ENCODE assay signal across 10 cellular contexts in genomic region chr2:121595012-121595891, GRCh38. TPM values are rescaled to one million over a fixed set of nuclear protein-coding genes. Genes with fewer than 3 reads are reported as not detected.
DNase-seq lines count a peak whose midpoint lies in the region; ATAC-seq and TF ChIP-seq lines count a peak whose summit lies in the region.
"Had no signal": no experiment of that assay in that cellular context is flagged by ENCODE, and none has a peak within 500 bp of the region (broad histone marks: within the 10 kb centered on the region; RNA-seq: fewer than 3 reads in every experiment).

No MANE protein-coding gene starts in this region.

- H4K20me1 ChIP-seq in IMR-90 (ENCODE audit: insufficient read depth, low read length), result peaks cover 16% of the 10 kb centered on the region; the same call in 1 of the 2 replicates

- H2BK15ac ChIP-seq in IMR-90 (ENCODE audit: low read depth, low read length), result no peak overlapping the region

- no peak overlapping the region for H4K91ac ChIP-seq in IMR-90 (ENCODE audit: insufficient read depth, low read depth, low read length)

- H3K36me3 Mint-ChIP-seq in activated CD4-positive, alpha-beta T cell treated with anti-CD3 and anti-CD28 coated beads for 36 hours (ENCODE audit: low read depth), result peaks cover 7% of the 10 kb centered on the region
- H3K36me3 Mint-ChIP-seq in progenitor cell of endocrine pancreas (ENCODE audit: insufficient read depth) (peaks cover 6% of the 10 kb centered on the region), WTC11 (0 out of 2 replicates have a peak, but pooled peaks cover 2% of the 10 kb centered on the region)

- H3K27me3 ChIP-seq in IMR-90 (ENCODE audit: control insufficient read depth, insufficient read depth, low read length), result no peaks in the 10 kb centered on the region
- H3K27me3 ChIP-seq: transverse colon had no signal

- H3K27ac ChIP-seq in IMR-90 (ENCODE audit: insufficient read depth, low read length), result no peak overlapping the region
- peak overlapping the region; percentile 9 for H3K27ac ChIP-seq in caudate nucleus (ENCODE audit: low read depth, low read length)

- peak overlapping the region; percentile 29; the same call in 1 of the 2 replicates for H3K23ac ChIP-seq in IMR-90 (ENCODE audit: low read depth, low read length)

- H2BK120ac ChIP-seq in IMR-90 (ENCODE audit: low read depth, low read length), result no peak overlapping the region

- no peak overlapping the region for H3K4me2 ChIP-seq in IMR-90 (ENCODE audit: low read depth, low read length)

- no CpG with 5 or more reads among the region's 6 CpGs for WGBS in IMR-90 (ENCODE audit: extremely low coverage in 2 of 2, insufficient read length in 1 of 2), 2 experiments

- peaks cover 2% of the 10 kb centered on the region; the same call in 1 of the 2 replicates for H3K36me3 ChIP-seq in IMR-90 (ENCODE audit: control insufficient read depth, insufficient read depth, low read length)
- H3K36me3 ChIP-seq: transverse colon had no signal

- H3K9me1 ChIP-seq in IMR-90 (ENCODE audit: insufficient read depth, low read length), result peaks cover 6% of the 10 kb centered on the region

- no peak overlapping the region for H2AK5ac ChIP-seq in IMR-90 (ENCODE audit: low read depth, low read length)

- peaks cover 44% of the 10 kb centered on the region for H3K4me1 Mint-ChIP-seq in activated CD4-positive, alpha-beta T cell treated with anti-CD3 and anti-CD28 coated beads for 36 hours
- H3K4me1 Mint-ChIP-seq in progenitor cell of endocrine pancreas (ENCODE audit: low read depth) (peaks cover 23% of the 10 kb centered on the region), WTC11 (peaks cover 12% of the 10 kb centered on the region)

- no peak overlapping the region for H2AFZ ChIP-seq in IMR-90 (replicated peaks; ENCODE audit: low read length, poor library complexity)

- TF ChIP-seq POLR2A in IMR-90 (IDR thresholded peaks at IDR 0.05; ENCODE audit: low read depth, low read length), result no peak

- no peak for TF ChIP-seq RAD21 in IMR-90 (IDR thresholded peaks at IDR 0.05; ENCODE audit: low read length)

- no peak overlapping the region; the same call in 1 of the 2 replicates for H3K18ac ChIP-seq in IMR-90 (ENCODE audit: low read depth, low read length)

- no peaks in the 10 kb centered on the region for H3K27me3 Mint-ChIP-seq in activated CD4-positive, alpha-beta T cell treated with anti-CD3 and anti-CD28 coated beads for 36 hours
- no peaks in the 10 kb centered on the region for H3K27me3 Mint-ChIP-seq in progenitor cell of endocrine pancreas
- no peaks in the 10 kb centered on the region for H3K27me3 Mint-ChIP-seq in WTC11 (ENCODE audit: low read depth)
- H3K27me3 Mint-ChIP-seq: IgD-negative memory B cell had no signal

- H2AK9ac ChIP-seq in IMR-90 (replicated peaks; ENCODE audit: low read depth, low read length, poor library complexity), result no peak overlapping the region

- peak overlapping the region; percentile 88 for H3K27ac Mint-ChIP-seq in activated CD4-positive, alpha-beta T cell treated with anti-CD3 and anti-CD28 coated beads for 36 hours
- peak overlapping the region; percentile 78 for H3K27ac Mint-ChIP-seq in progenitor cell of endocrine pancreas
- H3K27ac Mint-ChIP-seq in WTC11, result no peak overlapping the region; the same call in 1 of the 2 replicates

- H3K9me3 Mint-ChIP-seq in activated CD4-positive, alpha-beta T cell treated with anti-CD3 and anti-CD28 coated beads for 36 hours (ENCODE audit: low read depth), result no peaks in the 10 kb centered on the region
- H3K9me3 Mint-ChIP-seq in progenitor cell of endocrine pancreas (ENCODE audit: low read depth), result no peaks in the 10 kb centered on the region
- no peaks in the 10 kb centered on the region for H3K9me3 Mint-ChIP-seq in WTC11
- H3K9me3 Mint-ChIP-seq: IgD-negative memory B cell had no signal

- H3K4me1 ChIP-seq in IMR-90 (ENCODE audit: control insufficient read depth, insufficient read depth, low read length), result peaks cover 5% of the 10 kb centered on the region

- H3K9ac ChIP-seq in IMR-90 (ENCODE audit: low read depth, low read length), result no peak overlapping the region; the same call in 1 of the 2 replicates

- BruUV-seq in IMR-90 (replicated peaks; lab: Mats Ljungman, UMichigan), result no TSS peak

- CTCF ChIA-PET in activated CD4-positive, alpha-beta T cell treated with anti-CD3 and anti-CD28 coated beads for 36 hours (lab: Charles Lee), result interaction anchor here (0.9 to 1.3 kb wide), 4 partner anchors 10 to 193 kb away, joined by 3 read pairs; no protein-coding TSS in a partner anchor
- CTCF ChIA-PET in IMR-90 (lab: Yijun Ruan, JAX) (interaction anchor here (0.6 to 1.4 kb wide), 2 partner anchors 63 to 70 kb away, joined by 4 to 5 read pairs; no protein-coding TSS in a partner anchor), WTC11 (lab: Charles Lee) (interaction anchor here (1.7 kb wide), 1 partner anchor 9 kb away, joined by 4 read pairs; no protein-coding TSS in a partner anchor)

- no peak overlapping the region for H2BK20ac ChIP-seq in IMR-90 (ENCODE audit: low read depth, low read length)

- dilution Hi-C loops in IMR-90 (cut with HindIII; ENCODE audit: low sequenced_read_pairs, unreplicated experiment), result no loop called here

- H3K79me1 ChIP-seq in IMR-90 (ENCODE audit: low read depth in 1 of 2, low read length in 2 of 2), result peaks cover 23 to 49% of the 10 kb centered on the region in 2 experiments

- no peak overlapping the region for H4K8ac ChIP-seq in IMR-90 (ENCODE audit: low read depth in 2 of 2, low read length in 2 of 2)

- H3K4me3 Mint-ChIP-seq in activated CD4-positive, alpha-beta T cell treated with anti-CD3 and anti-CD28 coated beads for 36 hours, result no peak overlapping the region
- H3K4me3 Mint-ChIP-seq in progenitor cell of endocrine pancreas (ENCODE audit: low read depth) (no peak overlapping the region), WTC11 (no peak overlapping the region)

- H3K4me3 ChIP-seq in IMR-90 (ENCODE audit: insufficient read depth, low read depth, low read length), result no peak overlapping the region

- no peak overlapping the region for H3K56ac ChIP-seq in IMR-90 (ENCODE audit: extremely low read depth, insufficient read depth, low read length)

- no peak overlapping the region for H3K4ac ChIP-seq in IMR-90 (ENCODE audit: low read depth, low read length)

- H3K14ac ChIP-seq in IMR-90 (replicated peaks; ENCODE audit: low read depth, low read length), result no peak overlapping the region

- no peak overlapping the region for H4K5ac ChIP-seq in IMR-90 (ENCODE audit: low read depth, low read length)

- H3K9me3 ChIP-seq in IMR-90 (ENCODE audit: control insufficient read depth, insufficient read depth, low read length), result no peaks in the 10 kb centered on the region
- H3K9me3 ChIP-seq: transverse colon had no signal

- H2BK5ac ChIP-seq in IMR-90 (ENCODE audit: low read depth, low read length, poor library complexity, severe bottlenecking), result no peak overlapping the region

- in situ Hi-C loops in IMR-90 (cut with MboI; ENCODE audit: low sequenced_read_pairs), result no loop called here

- ATAC-seq in activated CD4-positive, alpha-beta T cell treated with anti-CD3 and anti-CD28 coated beads for 36 hours, result no peak
- no peak for ATAC-seq in IMR-90 (ENCODE audit: low read depth)
- no peak for ATAC-seq in WTC11

- intact Hi-C loops in activated CD4-positive, alpha-beta T cell treated with anti-CD3 and anti-CD28 coated beads for 36 hours (cut with DNase I, micrococcal nuclease), result no loop called here
- intact Hi-C loops in IMR-90 (cut with micrococcal nuclease), result loop anchor here (5.0 kb wide), 3 partner anchors 52 to 122 kb away; partner anchors contain the start of genes CLASP1 and RNU4ATAC

- no peak for DNase-seq in activated CD4-positive, alpha-beta T cell treated with anti-CD3 and anti-CD28 coated beads for 36 hours
- DNase-seq in activated CD4-positive, alpha-beta T cell treated with anti-CD3 and anti-CD28 coated beads for 48 hours, result no peak
- no peak for DNase-seq in IMR-90
- DNase-seq in caudate nucleus (lab: John Stamatoyannopoulos, UW), result no peak
- DNase-seq in progenitor cell of endocrine pancreas (ENCODE audit: low spot score, unreplicated experiment), result no peak
- no peak for DNase-seq in Kasumi-1 (lab: John Stamatoyannopoulos, UW)
- DNase-seq in NK-92 (lab: John Stamatoyannopoulos, UW; ENCODE audit: unreplicated experiment), result no peak
- no peak for DNase-seq in WTC11 (ENCODE audit: low spot score)

- POLR2A ChIA-PET in activated CD4-positive, alpha-beta T cell treated with anti-CD3 and anti-CD28 coated beads for 36 hours (lab: Charles Lee), result interaction anchor here (0.7 kb wide), 1 partner anchor 10 kb away, joined by 3 read pairs; no protein-coding TSS in a partner anchor
- POLR2A ChIA-PET in IMR-90 (lab: Charles Lee; ENCODE audit: unreplicated experiment) (no interaction called here), WTC11 (lab: Charles Lee) (no interaction called here)

- TF ChIP-seq CTCF in IMR-90 (conservative IDR thresholded peaks at IDR 0.05; ENCODE audit: low read depth, low read length) (no peak), progenitor cell of endocrine pancreas (IDR thresholded peaks at IDR 0.05; ENCODE audit: unreplicated experiment) (no peak), WTC11 (IDR thresholded peaks at IDR 0.05) (no peak)

TF ChIP-seq in IMR-90, 13 proteins besides CTCF, POLR2A, EP300 and RAD21 (continues in another document):
- no peak for TF ChIP-seq RFX5 (IDR thresholded peaks at IDR 0.05; ENCODE audit: low read depth, low read length)

TF ChIP-seq in WTC11, 78 proteins besides CTCF, POLR2A, EP300 and RAD21 (continues in another document):
- TF ChIP-seq ATF6 (CRISPR knock-in tag; IDR thresholded peaks at IDR 0.05), result no peak

RNA-seq across cellular contexts. Expression of gene CLASP1, which starts 54.0 kb away (rescaled TPM):
- 10 to 100 TPM; 56.8 to 75.6 TPM for total RNA-seq in activated CD4-positive, alpha-beta T cell treated with anti-CD3 and anti-CD28 coated beads for 36 hours
- 33.7 and 45.8 TPM in 2 replicates for total RNA-seq in IMR-90 (2012; rRNA removed)
- polyA plus RNA-seq in IMR-90 (2012; rRNA removed), result 11.1 and 12.3 TPM in 2 replicates
- polyA plus RNA-seq in IMR-90 (2012; cell fraction: cytosol; rRNA removed), result 4.1 and 4.6 TPM in 2 replicates
- 12.1 and 20.8 TPM in 2 replicates for polyA plus RNA-seq in IMR-90 (2012; cell fraction: nucleus; rRNA removed; ENCODE audit: low replicate concordance)
- 98.4 and 102 TPM in 2 replicates for total RNA-seq in progenitor cell of endocrine pancreas
- 47.2 to 50.0 TPM (median 48.7 TPM) in 3 replicates for total RNA-seq in WTC11 (2021)
